30 cellular contexts compared by ENCODE assay signal in the genomic region with DNA sequence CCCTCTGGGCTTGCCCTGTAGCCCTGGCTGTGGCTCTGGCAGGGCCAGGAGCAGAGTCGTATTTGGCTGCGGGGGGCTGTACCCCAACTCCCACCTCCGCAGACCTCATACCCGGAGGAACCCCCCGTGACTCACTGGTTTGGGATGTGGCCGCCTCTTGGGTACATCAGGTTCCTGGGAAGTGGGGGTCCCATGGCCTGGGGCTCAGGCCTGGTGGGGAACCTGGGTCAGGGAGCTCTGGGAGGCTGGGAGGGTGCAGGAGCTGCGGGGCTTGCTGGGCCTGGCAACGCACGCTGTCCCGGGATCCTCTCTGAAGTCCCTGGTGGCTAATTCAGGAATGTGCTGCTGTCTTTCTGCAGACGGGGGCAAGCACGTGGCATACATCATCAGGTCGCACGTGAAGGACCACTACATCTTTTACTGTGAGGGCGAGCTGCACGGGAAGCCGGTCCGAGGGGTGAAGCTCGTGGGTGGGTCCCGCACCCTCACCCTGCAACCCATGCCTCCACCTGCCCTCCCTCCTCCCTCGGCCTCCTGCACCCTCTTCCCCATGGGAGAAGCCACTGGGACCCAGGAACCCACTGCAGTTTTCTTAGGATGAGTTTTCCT. TPM values are rescaled to one million over a fixed set of nuclear protein-coding genes. Genes with fewer than 3 reads are reported as not detected.
DNase-seq lines count a peak whose midpoint lies in the region; ATAC-seq and TF ChIP-seq lines count a peak whose summit lies in the region.
"Had no signal": no experiment of that assay in that cellular context is flagged by ENCODE, and none has a peak within 500 bp of the region (broad histone marks: within the 10 kb centered on the region; RNA-seq: fewer than 3 reads in every experiment).

No MANE protein-coding gene starts in this region.

- no peak overlapping the region for H3K4me2 ChIP-seq in neuronal stem cell (ENCODE audit: insufficient read depth, low read length, poor library complexity, severe bottlenecking)
- H3K4me2 ChIP-seq: A549, SK-N-SH had no signal

- H3K4me1 Mint-ChIP-seq in activated T-cell treated with anti-CD3 and anti-CD28 coated beads, Interleukin-2, amount 50 U/mL, for 4 hours (ENCODE audit: low read depth), result no peaks in the 10 kb centered on the region

- H4K8ac ChIP-seq in neuronal stem cell (ENCODE audit: low read depth, low read length), result peak overlapping the region; percentile 93

- H3K27ac ChIP-seq in brain microvascular endothelial cell (no peak overlapping the region), neuronal stem cell (replicated peaks; ENCODE audit: low read length) (no peak overlapping the region), upper lobe of right lung (no peak overlapping the region), lower lobe of right lung (no peak overlapping the region)
- H3K27ac ChIP-seq: A549, body of pancreas, epithelial cell of prostate, ovary, right atrium auricular region had no signal

- no peak overlapping the region for H2BK120ac ChIP-seq in neuronal stem cell (ENCODE audit: low read depth, low read length)

- H3K18ac ChIP-seq in neuronal stem cell (ENCODE audit: low read length), result peak overlapping the region; percentile 71

- H3K4me3 Mint-ChIP-seq in activated T-cell treated with anti-CD3 and anti-CD28 coated beads, Interleukin-2, amount 50 U/mL, for 4 hours, result no peak overlapping the region
- H3K4me3 Mint-ChIP-seq: naive B cell, T-helper 17 cell had no signal

- no CpG with 5 or more reads among the region's 21 CpGs for WGBS in neuronal stem cell (ENCODE audit: extremely low coverage in 2 of 2, insufficient read length in 2 of 2, insufficient replicate concordance in 1 of 2), 2 donors

- H3K36me3 Mint-ChIP-seq in activated T-cell treated with anti-CD3 and anti-CD28 coated beads, Interleukin-2, amount 50 U/mL, for 4 hours (ENCODE audit: insufficient read depth), result no peaks in the 10 kb centered on the region
- H3K36me3 Mint-ChIP-seq: naive B cell had no signal

- no peaks in the 10 kb centered on the region for H3K9me3 Mint-ChIP-seq in activated T-cell treated with anti-CD3 and anti-CD28 coated beads, Interleukin-2, amount 50 U/mL, for 4 hours
- H3K9me3 Mint-ChIP-seq: naive B cell had no signal

- no peak overlapping the region for H3K9ac ChIP-seq in neuronal stem cell (ENCODE audit: low read depth, low read length, poor library complexity)
- H3K9ac ChIP-seq: SK-N-SH had no signal

- no peaks in the 10 kb centered on the region for H3K36me3 ChIP-seq in brain microvascular endothelial cell (replicated peaks)
- H3K36me3 ChIP-seq in neuronal stem cell (replicated peaks in 1 of 2; ENCODE audit: control insufficient read depth in 2 of 2, insufficient read depth in 2 of 2, low read length in 2 of 2), result no peaks in the 10 kb centered on the region
- no peaks in the 10 kb centered on the region for H3K36me3 ChIP-seq in upper lobe of right lung
- no peaks in the 10 kb centered on the region for H3K36me3 ChIP-seq in lower lobe of right lung
- H3K36me3 ChIP-seq: BE2C, ovary, right atrium auricular region had no signal

- no peak overlapping the region for H3K4ac ChIP-seq in neuronal stem cell (ENCODE audit: low read length)

- H3K14ac ChIP-seq in neuronal stem cell (ENCODE audit: low read length), result peak overlapping the region; percentile 97

- no peaks in the 10 kb centered on the region for H3K9me3 ChIP-seq in neuronal stem cell (replicated peaks in 1 of 2; ENCODE audit: control insufficient read depth in 2 of 2, insufficient read depth in 1 of 2, low read depth in 1 of 2, low read length in 2 of 2)
- no peaks in the 10 kb centered on the region for H3K9me3 ChIP-seq in upper lobe of right lung
- H3K9me3 ChIP-seq in lower lobe of right lung, result no peaks in the 10 kb centered on the region
- H3K9me3 ChIP-seq: A549, BE2C, body of pancreas, ovary, right atrium auricular region, SK-N-SH had no signal

- H3K23ac ChIP-seq in neuronal stem cell (ENCODE audit: low read depth, low read length, poor library complexity), result peak overlapping the region; percentile 85

- TF ChIP-seq CTCF in brain microvascular endothelial cell (IDR thresholded peaks at IDR 0.05; ENCODE audit: low read depth, low read length, missing control alignments) (peak; percentile 8), upper lobe of right lung (IDR thresholded peaks at IDR 0.05) (no peak), lower lobe of right lung (IDR thresholded peaks at IDR 0.05) (no peak)

- H3K79me1 ChIP-seq in neuronal stem cell (ENCODE audit: low read depth, low read length), result no peaks in the 10 kb centered on the region

- peak; percentile 51 for DNase-seq in activated effector memory CD4-positive, alpha-beta T cell treated with anti-CD3 and anti-CD28 coated beads, Interleukin-2, amount 50 U/mL, for 16 hours
- DNase-seq in activated effector memory CD4-positive, alpha-beta T cell treated with Interleukin-2 at 50 U/mL for 16 hours, result no peak
- DNase-seq in brain microvascular endothelial cell, result no peak
- no peak for DNase-seq in neuronal stem cell (ENCODE audit: low spot score)
- peak; percentile 61 for DNase-seq in upper lobe of right lung
- DNase-seq in activated T-cell treated with anti-CD3 and anti-CD28 coated beads, Interleukin-2, amount 50 U/mL, for 4 hours, result no peak
- DNase-seq in lower lobe of right lung, result no peak
- DNase-seq in DMS 273 (lab: John Stamatoyannopoulos, UW; ENCODE audit: unreplicated experiment), result no peak
- DNase-seq: activated CD4-positive, alpha-beta T cell treated with anti-CD3 and anti-CD28 coated beads for 4 hours; activated gamma-delta T cell treated with Interleukin-2 at 50 U/mL for 16 hours; BE2C; body of pancreas; DND-41; IMR-90; mesendoderm; naive B cell; NCI-H1092 treated with DMSO at 0.1 percent for 48 hours; NCI-H1930; NCI-H2227 treated with DMSO at 0.1 percent for 48 hours; NCI-H774; stimulated activated CD4-positive, alpha-beta T cell treated with anti-CD3 and anti-CD28 coated beads, Interleukin-15, amount 100 ng/mL, for 24 hours; T-helper 17 cell had no signal

- peak overlapping the region; percentile 90 for H2BK5ac ChIP-seq in neuronal stem cell (ENCODE audit: low read length)

- H3K4me3 ChIP-seq in brain microvascular endothelial cell (ENCODE audit: low read depth, low read length) (no peak overlapping the region), neuronal stem cell (ENCODE audit: low read length in 2 of 2) (no peak overlapping the region), upper lobe of right lung (no peak overlapping the region), lower lobe of right lung (no peak overlapping the region)
- H3K4me3 ChIP-seq: A549, body of pancreas, ovary, right atrium auricular region had no signal

- in situ Hi-C loops in brain microvascular endothelial cell (cut with HindIII; ENCODE audit: low pct_ligation_motif_present, low sequenced_read_pairs), result no loop called here

- H2BK15ac ChIP-seq in neuronal stem cell (ENCODE audit: low read length), result peak overlapping the region; percentile 58

- H2BK12ac ChIP-seq in neuronal stem cell (ENCODE audit: low read length), result no peak overlapping the region

- H4K91ac ChIP-seq in neuronal stem cell (ENCODE audit: low read depth, low read length, poor library complexity), result no peak overlapping the region

- peaks cover 14% of the 10 kb centered on the region for H3K27me3 Mint-ChIP-seq in activated T-cell treated with anti-CD3 and anti-CD28 coated beads, Interleukin-2, amount 50 U/mL, for 4 hours (ENCODE audit: low read depth)

- H3K4me1 ChIP-seq in neuronal stem cell (ENCODE audit: control insufficient read depth in 2 of 2, insufficient read depth in 1 of 2, low read depth in 1 of 2, low read length in 2 of 2) (peaks cover 0 to 6% of the 10 kb centered on the region in 2 donors), upper lobe of right lung (no peaks in the 10 kb centered on the region), lower lobe of right lung (no peaks in the 10 kb centered on the region)
- H3K4me1 ChIP-seq: BE2C, body of pancreas, right atrium auricular region had no signal

- H2AK5ac ChIP-seq in neuronal stem cell (ENCODE audit: low read depth, low read length), result peak overlapping the region; percentile 83

- ATAC-seq in upper lobe of right lung (no peak), lower lobe of right lung (no peak)
- ATAC-seq in activated T-cell treated with anti-CD3 and anti-CD28 coated beads, Interleukin-2, amount 50 U/mL, for 4 hours, result no peak
- ATAC-seq: body of pancreas, T-helper 17 cell had no signal

- no peak overlapping the region for H2AFZ ChIP-seq in neuronal stem cell (ENCODE audit: low read length)

- intact Hi-C loops in upper lobe of right lung (cut with DNase I) (no loop called here), lower lobe of right lung (cut with DNase I) (no loop called here)

- H3K27me3 ChIP-seq in brain microvascular endothelial cell (replicated peaks), result no peaks in the 10 kb centered on the region
- peaks cover 0 to 3% (median 0%) of the 10 kb centered on the region in 3 experiments for H3K27me3 ChIP-seq in neuronal stem cell (ENCODE audit: control insufficient read depth in 3 of 3, insufficient read depth in 3 of 3, low read depth in 1 of 3, low read length in 3 of 3)
- H3K27me3 ChIP-seq in upper lobe of right lung, result peaks cover 8% of the 10 kb centered on the region
- peaks cover 6% of the 10 kb centered on the region for H3K27me3 ChIP-seq in lower lobe of right lung (ENCODE audit: low read depth)
- H3K27me3 ChIP-seq: BE2C, body of pancreas, ovary, right atrium auricular region had no signal

RNA-seq across cellular contexts. Expression of a gene that starts 2.4 kb away (rescaled TPM):
- not detected for polyA plus RNA-seq in neuronal stem cell (2013, experiment 1 of 2)
- polyA plus RNA-seq in neuronal stem cell (2013, experiment 2 of 2), result not detected
- total RNA-seq in upper lobe of right lung, result not detected
- not detected for total RNA-seq in activated T-cell treated with anti-CD3 and anti-CD28 coated beads, Interleukin-2, amount 50 U/mL, for 4 hours
- not detected for total RNA-seq in lower lobe of right lung
- total RNA-seq: body of pancreas, cerebellum, IMR-90, right atrium auricular region, T-helper 17 cell, urinary bladder had no signal
- polyA plus RNA-seq: A549, adipose tissue, IMR-90, ovary, SK-N-SH, urinary bladder had no signal

RNA-seq across cellular contexts. Expression of a gene that starts 22.3 kb away (rescaled TPM):
- not detected for polyA plus RNA-seq in neuronal stem cell (2013, experiment 1 of 2)
- polyA plus RNA-seq in neuronal stem cell (2013, experiment 2 of 2), result not detected
- total RNA-seq in upper lobe of right lung (not detected), lower lobe of right lung (not detected)
- total RNA-seq in activated T-cell treated with anti-CD3 and anti-CD28 coated beads, Interleukin-2, amount 50 U/mL, for 4 hours, result not detected
- total RNA-seq: body of pancreas, cerebellum, IMR-90, right atrium auricular region, T-helper 17 cell, urinary bladder had no signal
- polyA plus RNA-seq: A549, adipose tissue, IMR-90, ovary, SK-N-SH, urinary bladder had no signal

RNA-seq across cellular contexts. Expression of a gene that starts 23.1 kb away (rescaled TPM):
- 88.3 TPM for polyA plus RNA-seq in neuronal stem cell (2013, experiment 1 of 2)
- 78.9 TPM for polyA plus RNA-seq in neuronal stem cell (2013, experiment 2 of 2)
- total RNA-seq in upper lobe of right lung (23.0 TPM), lower lobe of right lung (21.9 TPM)
- total RNA-seq in activated T-cell treated with anti-CD3 and anti-CD28 coated beads, Interleukin-2, amount 50 U/mL, for 4 hours, result 100 to 1,000 TPM in 1 of 3 donors, 10 to 100 TPM in 2; 85.3 to 110 (median 85.7) TPM

RNA-seq across cellular contexts. Expression of a gene that starts 37.9 kb away (rescaled TPM):
- polyA plus RNA-seq in neuronal stem cell (2013, experiment 1 of 2), result not detected
- not detected for polyA plus RNA-seq in neuronal stem cell (2013, experiment 2 of 2)
- total RNA-seq in upper lobe of right lung (not detected), lower lobe of right lung (not detected)
- total RNA-seq in activated T-cell treated with anti-CD3 and anti-CD28 coated beads, Interleukin-2, amount 50 U/mL, for 4 hours, result not detected
- total RNA-seq: body of pancreas, cerebellum, IMR-90, right atrium auricular region, T-helper 17 cell, urinary bladder had no signal
- polyA plus RNA-seq: A549, adipose tissue, IMR-90, urinary bladder had no signal

RNA-seq across cellular contexts. Expression of a gene that starts 44.0 kb away (rescaled TPM):
- 20.7 TPM for polyA plus RNA-seq in neuronal stem cell (2013, experiment 1 of 2)
- polyA plus RNA-seq in neuronal stem cell (2013, experiment 2 of 2), result 20.4 TPM
- total RNA-seq in upper lobe of right lung, result 27.5 TPM
- 1 to 10 TPM in 2 of 3 donors, under 1 TPM in 1; 0.94 to 2.4 (median 1.2) TPM for total RNA-seq in activated T-cell treated with anti-CD3 and anti-CD28 coated beads, Interleukin-2, amount 50 U/mL, for 4 hours
- 22.8 TPM for total RNA-seq in lower lobe of right lung

Comparison
In these comparisons a context has a peak if more than half of its experiments do, and no peak if none do; other contexts are left out.
1. DNase-seq: peak in activated effector memory CD4-positive, alpha-beta T cell treated with anti-CD3 and anti-CD28 coated beads, Interleukin-2, amount 50 U/mL, for 16 hours (single experiment) and upper lobe of right lung (single experiment); none in activated effector memory CD4-positive, alpha-beta T cell treated with Interleukin-2 at 50 U/mL for 16 hours (single experiment), brain microvascular endothelial cell (single experiment), neuronal stem cell (single experiment), activated T-cell treated with anti-CD3 and anti-CD28 coated beads, Interleukin-2, amount 50 U/mL, for 4 hours (single experiment), lower lobe of right lung (single experiment) and DMS 273 (single experiment).